In genomic region chr22:31140746-31141145, GRCh38 we compare ENCODE assay signal across 21 cellular contexts. TPM values are rescaled to one million over a fixed set of nuclear protein-coding genes. Genes with fewer than 3 reads are reported as not detected.
DNase-seq lines count a peak whose midpoint lies in the region; ATAC-seq, FAIRE-seq and TF ChIP-seq lines count a peak whose summit lies in the region.
"Had no signal": no experiment of that assay in that cellular context is flagged by ENCODE, and none has a peak within 500 bp of the region (broad histone marks: within the 10 kb centered on the region; RNA-seq: fewer than 3 reads in every experiment).

No MANE protein-coding gene starts in this region.

- H3K9me3 ChIP-seq in HepG2 (ENCODE audit: low read length) (no peaks in the 10 kb centered on the region), right lobe of liver (no peaks in the 10 kb centered on the region)
- H3K9me3 ChIP-seq in CD4-positive, alpha-beta T cell (ENCODE audit: control insufficient read depth, low read length): no peaks in the 10 kb centered on the region
- H3K9me3 ChIP-seq: HAP-1, sigmoid colon had no signal

- no peak for TF ChIP-seq EP300 in HepG2 (IDR thresholded peaks at IDR 0.05; ENCODE audit: low read depth in 2 of 2, low read length in 2 of 2)
- TF ChIP-seq EP300 in HepG2 (CRISPR knock-in tag; IDR thresholded peaks at IDR 0.05; ENCODE audit: borderline replicate concordance): no peak

- peaks cover 10% of the 10 kb centered on the region for H3K4me1 ChIP-seq in HepG2 (ENCODE audit: insufficient read depth, low read length)
- H3K4me1 ChIP-seq in right lobe of liver: no peaks in the 10 kb centered on the region
- H3K4me1 ChIP-seq: HAP-1, sigmoid colon had no signal

- H3K36me3 ChIP-seq in HepG2 (replicated peaks in 1 of 2; ENCODE audit: control insufficient read depth in 1 of 2, insufficient read depth in 2 of 2, low read length in 2 of 2) (no peaks in the 10 kb centered on the region), right lobe of liver (no peaks in the 10 kb centered on the region)
- H3K36me3 ChIP-seq: HAP-1, sigmoid colon had no signal

- peaks cover 3% of the 10 kb centered on the region for H3K9me3 Mint-ChIP-seq in neural crest cell
- H3K9me3 Mint-ChIP-seq in CD4-positive, alpha-beta T cell: no peaks in the 10 kb centered on the region
- H3K9me3 Mint-ChIP-seq: activated CD4-positive, alpha-beta T cell treated with anti-CD3 and anti-CD28 coated beads, Interleukin-2, amount 10 ng/mL, durations not matched to agents 24 days and 14 days; effector memory CD8-positive, alpha-beta T cell had no signal

- TF ChIP-seq RAD21 in HepG2 (CRISPR knock-in tag; IDR thresholded peaks at IDR 0.05): no peak

- TF ChIP-seq CTCF in HepG2 (CRISPR knock-in tag; IDR thresholded peaks at IDR 0.05): no peak
- TF ChIP-seq CTCF in right lobe of liver (IDR thresholded peaks at IDR 0.05): no peak
- no peak for TF ChIP-seq CTCF in neural crest cell (conservative IDR thresholded peaks at IDR 0.05)
- no peak for TF ChIP-seq CTCF in CD4-positive, alpha-beta T cell (IDR thresholded peaks at IDR 0.05)

- no peaks in the 10 kb centered on the region for H3K27me3 Mint-ChIP-seq in neural crest cell (ENCODE audit: low read depth)
- H3K27me3 Mint-ChIP-seq in CD4-positive, alpha-beta T cell: no peaks in the 10 kb centered on the region
- H3K27me3 Mint-ChIP-seq: activated naive CD8-positive, alpha-beta T cell; CD4-positive, CD25-positive, alpha-beta regulatory T cell had no signal

- intact Hi-C loops in HepG2 (cut with micrococcal nuclease; ENCODE audit: unreplicated experiment) (no loop called here), right lobe of liver (cut with DNase I) (loop anchor here in 1 of 2 donors (10.0 kb wide), 1 partner anchor 46 kb away; no protein-coding TSS in a partner anchor)
- intact Hi-C loops in CD4-positive, alpha-beta T cell (cut with DNase I, micrococcal nuclease): no loop called here

- H3K27ac ChIP-seq in HepG2 (ENCODE audit: extremely low read length, insufficient read depth, low read length): no peak overlapping the region
- no peak overlapping the region for H3K27ac ChIP-seq in right lobe of liver
- no peak overlapping the region for H3K27ac ChIP-seq in CD4-positive, alpha-beta T cell (ENCODE audit: low read depth, low read length)
- H3K27ac ChIP-seq: sigmoid colon had no signal

- peak overlapping the region; percentile 26; the same call in 1 of the 2 replicates for H3K4me2 ChIP-seq in HepG2 (ENCODE audit: low read depth, low read length)

- CTCF ChIA-PET in HepG2 (lab: Yijun Ruan, JAX; ENCODE audit: low intra/inter-chr PET ratio, low total read pairs): no interaction called here
- CTCF ChIA-PET in CD4-positive, alpha-beta T cell (lab: Charles Lee): no interaction called here

- BruUV-seq in HepG2 (replicated peaks; lab: Mats Ljungman, UMichigan): no TSS peak

- H4K20me1 ChIP-seq in HepG2 (ENCODE audit: insufficient read depth, low read length): no peaks in the 10 kb centered on the region

- no peaks in the 10 kb centered on the region for H3K36me3 Mint-ChIP-seq in neural crest cell (ENCODE audit: low read depth)
- no peaks in the 10 kb centered on the region for H3K36me3 Mint-ChIP-seq in CD4-positive, alpha-beta T cell (ENCODE audit: low read depth)
- H3K36me3 Mint-ChIP-seq: activated CD8-positive, alpha-beta memory T cell treated with anti-CD3 and anti-CD28 coated beads, Interleukin-2, amount 10 ng/mL, durations not matched to agents 7 days and 5 days; activated naive CD8-positive, alpha-beta T cell; CD4-positive, CD25-positive, alpha-beta regulatory T cell had no signal

- FAIRE-seq in HepG2 (lab: Jason Lieb, UNC): no peak
- FAIRE-seq: G401.6 had no signal

- DNase-seq in HepG2 (ENCODE audit: low spot score) (no peak), right lobe of liver (no peak), epidermal melanocyte (ENCODE audit: insufficient read length, low spot score) (peak; percentile 7), neural crest cell (ENCODE audit: low read depth, low spot score) (no peak), GM19238 (ENCODE audit: insufficient read length, low spot score) (no peak), NCI-H2029 treated with DMSO at 0.1 percent for 48 hours (lab: John Stamatoyannopoulos, UW) (no peak)
- DNase-seq in CD4-positive, alpha-beta T cell: no peak
- DNase-seq: activated CD4-positive, alpha-beta T cell treated with anti-CD3 and anti-CD28 coated beads, Interleukin-2, amount 10 ng/mL, durations not matched to agents 24 days and 14 days; activated CD8-positive, alpha-beta memory T cell treated with anti-CD3 and anti-CD28 coated beads, Interleukin-2, amount 10 ng/mL, durations not matched to agents 7 days and 5 days; CD4-positive, CD25-positive, alpha-beta regulatory T cell; effector memory CD8-positive, alpha-beta T cell; PC-3; sigmoid colon had no signal

- in situ Hi-C loops in HepG2 (cut with HindIII; ENCODE audit: extremely low pct_ligation_motif_present, low pct_unique_long_range_greater_than_20kb): loop anchor here (5.0 to 10.0 kb wide), 2 partner anchors 38 to 176 kb away; partner anchors contain the start of genes MORC2 and TUG1

- H3K79me2 ChIP-seq in HepG2 (ENCODE audit: insufficient read depth, low read length): no peaks in the 10 kb centered on the region

- H3K27me3 ChIP-seq in HepG2 (ENCODE audit: control insufficient read depth in 1 of 2, insufficient read depth in 2 of 2, low read length in 2 of 2) (peaks cover 6 to 48% of the 10 kb centered on the region in 2 experiments; a peak in 4 of 5 replicates), right lobe of liver (no peaks in the 10 kb centered on the region)
- H3K27me3 ChIP-seq in CD4-positive, alpha-beta T cell (ENCODE audit: control insufficient read depth, insufficient read depth, low read length): no peaks in the 10 kb centered on the region

- peak; percentile 7; the same call in 1 of the 3 replicates for ATAC-seq in HepG2
- ATAC-seq in right lobe of liver: no peak
- no peak for ATAC-seq in CD4-positive, alpha-beta T cell (ENCODE audit: poor library complexity)
- no peak for ATAC-seq in HG03439 (IDR thresholded peaks at IDR 0.05; ENCODE audit: unreplicated experiment)
- ATAC-seq: activated CD8-positive, alpha-beta memory T cell treated with anti-CD3 and anti-CD28 coated beads, Interleukin-2, amount 10 ng/mL, durations not matched to agents 7 days and 5 days; effector memory CD8-positive, alpha-beta T cell; left lobe of liver; PC-3 had no signal

- TF ChIP-seq POLR2A in HepG2 (IDR thresholded peaks at IDR 0.05; ENCODE audit: insufficient read depth in 1 of 2, low read depth in 2 of 2, low read length in 2 of 2) (no peak), right lobe of liver (IDR thresholded peaks at IDR 0.05) (no peak)

- H3K4me3 Mint-ChIP-seq in neural crest cell: peak overlapping the region; percentile 91
- H3K4me3 Mint-ChIP-seq in CD4-positive, alpha-beta T cell: no peak overlapping the region
- H3K4me3 Mint-ChIP-seq: activated CD4-positive, alpha-beta T cell treated with anti-CD3 and anti-CD28 coated beads, Interleukin-2, amount 10 ng/mL, durations not matched to agents 24 days and 14 days; activated CD8-positive, alpha-beta memory T cell treated with anti-CD3 and anti-CD28 coated beads, Interleukin-2, amount 10 ng/mL, durations not matched to agents 7 days and 5 days; activated naive CD8-positive, alpha-beta T cell; CD4-positive, CD25-positive, alpha-beta regulatory T cell; effector memory CD8-positive, alpha-beta T cell had no signal

- H2AFZ ChIP-seq in HepG2 (ENCODE audit: low read length): no peak overlapping the region

- H3K4me3 ChIP-seq in HepG2 (replicated peaks in 1 of 3; ENCODE audit: insufficient read depth in 1 of 3, low read depth in 2 of 3, low read length in 3 of 3): no peak overlapping the region
- H3K4me3 ChIP-seq in right lobe of liver: no peak overlapping the region
- H3K4me3 ChIP-seq: HAP-1, sigmoid colon had no signal

- H3K4me1 Mint-ChIP-seq in neural crest cell: peaks cover 30% of the 10 kb centered on the region
- no peaks in the 10 kb centered on the region for H3K4me1 Mint-ChIP-seq in CD4-positive, alpha-beta T cell (ENCODE audit: low read depth)
- H3K4me1 Mint-ChIP-seq: CD4-positive, CD25-positive, alpha-beta regulatory T cell had no signal

- H3K27ac Mint-ChIP-seq in neural crest cell (ENCODE audit: unreplicated experiment): peak overlapping the region; percentile 93
- H3K27ac Mint-ChIP-seq in CD4-positive, alpha-beta T cell: no peak overlapping the region
- H3K27ac Mint-ChIP-seq: activated CD4-positive, alpha-beta T cell treated with anti-CD3 and anti-CD28 coated beads, Interleukin-2, amount 10 ng/mL, durations not matched to agents 24 days and 14 days; activated CD8-positive, alpha-beta memory T cell treated with anti-CD3 and anti-CD28 coated beads, Interleukin-2, amount 10 ng/mL, durations not matched to agents 7 days and 5 days; activated naive CD8-positive, alpha-beta T cell had no signal

- H3K9ac ChIP-seq in HepG2 (ENCODE audit: insufficient read depth, low read depth, low read length): no peak overlapping the region

- WGBS in HepG2 (ENCODE audit: low lambda C conversion rate): no CpG with 5 or more reads among the region's 5 CpGs
- no CpG with 5 or more reads among the region's 5 CpGs for WGBS in right lobe of liver (ENCODE audit: insufficient coverage, low coverage, low lambda C conversion rate, missing lambda C conversion rate)

- POLR2A ChIA-PET in HepG2 (lab: Yijun Ruan, JAX): interaction anchor here (1.6 kb wide), 1 partner anchor 33 kb away, joined by 4 read pairs; the partner anchor contains the start of gene SELENOM
- POLR2A ChIA-PET in CD4-positive, alpha-beta T cell (lab: Charles Lee): no interaction called here

RNA-seq across cellular contexts. Expression of gene PLA2G3, which starts 0.4 kb away (rescaled TPM):
- total RNA-seq in HepG2 (2016; rRNA removed; fragmentation: Illumina TruSeq; extraction: Trizol): 0.11 and 0.42 TPM in 2 replicates
- 0.09 and 0.20 TPM in 2 replicates for total RNA-seq in HepG2 (2016; cell fraction: cytosol; rRNA removed; fragmentation: Illumina TruSeq; extraction: Trizol; ENCODE audit: low read depth)
- total RNA-seq in HepG2 (2016; cell fraction: insoluble cytoplasmic fraction; rRNA removed; fragmentation: Illumina TruSeq; extraction: Trizol): 0.09 and 0.32 TPM in 2 replicates
- total RNA-seq in HepG2 (2016; cell fraction: membrane; rRNA removed; fragmentation: Illumina TruSeq; extraction: Trizol): 0.19 and 0.21 TPM in 2 replicates
- total RNA-seq in HepG2 (2016; cell fraction: nucleus; rRNA removed; fragmentation: Illumina TruSeq; extraction: Trizol): 0.25 and 0.34 TPM in 2 replicates
- polyA plus RNA-seq in HepG2 (2011; rRNA removed): 0.12 and 0.24 TPM in 2 replicates
- polyA plus RNA-seq in HepG2 (2011; cell fraction: cytosol; rRNA removed): 0.17 TPM in 2 replicates
- 0.16 and 0.21 TPM in 2 replicates for polyA plus RNA-seq in HepG2 (2011; cell fraction: nucleus; rRNA removed)
- 0.15 and 0.37 TPM in 2 replicates for polyA plus RNA-seq in HepG2 (2012)
- 0.06 and 0.14 TPM in 2 replicates for polyA plus RNA-seq in HepG2 (2016; cell fraction: cytosol; fragmentation: Illumina TruSeq; extraction: Trizol; ENCODE audit: low read depth)
- polyA plus RNA-seq in HepG2 (2016; cell fraction: insoluble cytoplasmic fraction; fragmentation: Illumina TruSeq; extraction: Trizol; ENCODE audit: low read depth): 0.08 and 0.14 TPM in 2 replicates
- 0.09 TPM in 1 of 2 replicates, not detected in the other for polyA plus RNA-seq in HepG2 (2016; cell fraction: membrane; fragmentation: Illumina TruSeq; extraction: Trizol; ENCODE audit: low read depth)
- 0.55 and 0.78 TPM in 2 replicates for polyA plus RNA-seq in HepG2 (2016; cell fraction: nucleus; fragmentation: Illumina TruSeq; extraction: Trizol; ENCODE audit: insufficient read depth, low read depth)
- 0.30 and 0.40 TPM in 2 replicates for polyA minus RNA-seq in HepG2 (2011; rRNA and poly(A)+ RNA removed; ENCODE audit: low replicate concordance)
- polyA minus RNA-seq in HepG2 (2011; cell fraction: cytosol; rRNA and poly(A)+ RNA removed): not detected in 2 replicates
- not detected in 2 replicates for polyA minus RNA-seq in HepG2 (2011; cell fraction: nucleus; rRNA and poly(A)+ RNA removed)
- total RNA-seq in right lobe of liver: not detected
- 24.3 and 24.7 TPM in 2 replicates for total RNA-seq in neural crest cell
- not detected for total RNA-seq in CD4-positive, alpha-beta T cell
- total RNA-seq: activated CD4-positive, alpha-beta T cell treated with anti-CD3 and anti-CD28 coated beads, Interleukin-2, amount 10 ng/mL, durations not matched to agents 24 days and 14 days; activated CD8-positive, alpha-beta memory T cell treated with anti-CD3 and anti-CD28 coated beads, Interleukin-2, amount 10 ng/mL, durations not matched to agents 7 days and 5 days; CD4-positive, CD25-positive, alpha-beta regulatory T cell; left lobe of liver; M059J; osteocyte; PC-3; sigmoid colon; T-helper 1 cell treated with Interleukin-12 subunit alpha and Interleukin-12 subunit beta and Interleukin-4 antibody, amounts not matched to agents 30 ng/mL and 1 ng/mL, for 36 hours had no signal
- polyA plus RNA-seq: CD4-positive, CD25-positive, alpha-beta regulatory T cell had no signal

RNA-seq across cellular contexts. Expression of gene INPP5J, which starts 18.0 kb away (rescaled TPM):
- total RNA-seq in HepG2 (2016; rRNA removed; fragmentation: Illumina TruSeq; extraction: Trizol) (0.15 and 0.24 TPM in 2 replicates), right lobe of liver (under 1 TPM in 4 of 6 experiments, not detected in 2; 0.12 to 0.49 (median 0.26) TPM), neural crest cell (4.5 and 4.7 TPM in 2 replicates)
- 0.09 TPM in 1 of 2 replicates, not detected in the other for total RNA-seq in HepG2 (2016; cell fraction: cytosol; rRNA removed; fragmentation: Illumina TruSeq; extraction: Trizol; ENCODE audit: low read depth)
- total RNA-seq in HepG2 (2016; cell fraction: insoluble cytoplasmic fraction; rRNA removed; fragmentation: Illumina TruSeq; extraction: Trizol): 0.42 and 0.45 TPM in 2 replicates
- total RNA-seq in HepG2 (2016; cell fraction: membrane; rRNA removed; fragmentation: Illumina TruSeq; extraction: Trizol): 0.34 and 0.40 TPM in 2 replicates
- total RNA-seq in HepG2 (2016; cell fraction: nucleus; rRNA removed; fragmentation: Illumina TruSeq; extraction: Trizol): 0.47 TPM in 2 replicates
- polyA plus RNA-seq in HepG2 (2011; rRNA removed): 1.1 and 1.3 TPM in 2 replicates
- 0.41 and 0.62 TPM in 2 replicates for polyA plus RNA-seq in HepG2 (2011; cell fraction: cytosol; rRNA removed)
- polyA plus RNA-seq in HepG2 (2011; cell fraction: nucleus; rRNA removed): 6.2 and 7.6 TPM in 2 replicates
- 0.30 and 1.7 TPM in 2 replicates for polyA plus RNA-seq in HepG2 (2012)
- polyA plus RNA-seq in HepG2 (2016; cell fraction: cytosol; fragmentation: Illumina TruSeq; extraction: Trizol; ENCODE audit: low read depth): 0.11 and 0.18 TPM in 2 replicates
- polyA plus RNA-seq in HepG2 (2016; cell fraction: insoluble cytoplasmic fraction; fragmentation: Illumina TruSeq; extraction: Trizol; ENCODE audit: low read depth): 0.26 and 0.52 TPM in 2 replicates
- 0.27 and 0.29 TPM in 2 replicates for polyA plus RNA-seq in HepG2 (2016; cell fraction: membrane; fragmentation: Illumina TruSeq; extraction: Trizol; ENCODE audit: low read depth)
- polyA plus RNA-seq in HepG2 (2016; cell fraction: nucleus; fragmentation: Illumina TruSeq; extraction: Trizol; ENCODE audit: insufficient read depth, low read depth): 1.9 and 3.2 TPM in 2 replicates
- 0.88 and 5.2 TPM in 2 replicates for polyA minus RNA-seq in HepG2 (2011; rRNA and poly(A)+ RNA removed; ENCODE audit: low replicate concordance)
- polyA minus RNA-seq in HepG2 (2011; cell fraction: cytosol; rRNA and poly(A)+ RNA removed): 0.35 and 0.49 TPM in 2 replicates
- 0.62 and 1.7 TPM in 2 replicates for polyA minus RNA-seq in HepG2 (2011; cell fraction: nucleus; rRNA and poly(A)+ RNA removed)
- total RNA-seq in CD4-positive, alpha-beta T cell: under 1 TPM; 0.59 to 0.69 TPM
- total RNA-seq: CD4-positive, CD25-positive, alpha-beta regulatory T cell; T-helper 1 cell treated with Interleukin-12 subunit alpha and Interleukin-12 subunit beta and Interleukin-4 antibody, amounts not matched to agents 30 ng/mL and 1 ng/mL, for 36 hours had no signal

RNA-seq across cellular contexts. Expression of gene RNF185, which starts 19.2 kb away (rescaled TPM):
- total RNA-seq in HepG2 (2016; rRNA removed; fragmentation: Illumina TruSeq; extraction: Trizol) (21.4 and 28.8 TPM in 2 replicates), right lobe of liver (10 to 100 TPM; 28.7 to 40.8 (median 37.4) TPM), neural crest cell (31.7 and 33.8 TPM in 2 replicates)
- total RNA-seq in HepG2 (2016; cell fraction: cytosol; rRNA removed; fragmentation: Illumina TruSeq; extraction: Trizol; ENCODE audit: low read depth): 2.9 and 3.2 TPM in 2 replicates
- 21.9 and 28.5 TPM in 2 replicates for total RNA-seq in HepG2 (2016; cell fraction: insoluble cytoplasmic fraction; rRNA removed; fragmentation: Illumina TruSeq; extraction: Trizol)
- 11.3 and 11.9 TPM in 2 replicates for total RNA-seq in HepG2 (2016; cell fraction: membrane; rRNA removed; fragmentation: Illumina TruSeq; extraction: Trizol)
- total RNA-seq in HepG2 (2016; cell fraction: nucleus; rRNA removed; fragmentation: Illumina TruSeq; extraction: Trizol): 12.0 and 13.7 TPM in 2 replicates
- polyA plus RNA-seq in HepG2 (2011; rRNA removed): 26.4 and 27.5 TPM in 2 replicates
- 21.8 and 27.3 TPM in 2 replicates for polyA plus RNA-seq in HepG2 (2011; cell fraction: cytosol; rRNA removed)
- polyA plus RNA-seq in HepG2 (2011; cell fraction: nucleus; rRNA removed): 19.0 and 20.4 TPM in 2 replicates
- polyA plus RNA-seq in HepG2 (2012): 15.4 and 15.6 TPM in 2 replicates
- polyA plus RNA-seq in HepG2 (2016; cell fraction: cytosol; fragmentation: Illumina TruSeq; extraction: Trizol; ENCODE audit: low read depth): 1.6 and 1.7 TPM in 2 replicates
- 27.8 and 28.1 TPM in 2 replicates for polyA plus RNA-seq in HepG2 (2016; cell fraction: insoluble cytoplasmic fraction; fragmentation: Illumina TruSeq; extraction: Trizol; ENCODE audit: low read depth)
- 6.4 and 6.8 TPM in 2 replicates for polyA plus RNA-seq in HepG2 (2016; cell fraction: membrane; fragmentation: Illumina TruSeq; extraction: Trizol; ENCODE audit: low read depth)
- 21.5 and 21.8 TPM in 2 replicates for polyA plus RNA-seq in HepG2 (2016; cell fraction: nucleus; fragmentation: Illumina TruSeq; extraction: Trizol; ENCODE audit: insufficient read depth, low read depth)
- polyA minus RNA-seq in HepG2 (2011; rRNA and poly(A)+ RNA removed; ENCODE audit: low replicate concordance): 17.6 and 24.2 TPM in 2 replicates
- polyA minus RNA-seq in HepG2 (2011; cell fraction: cytosol; rRNA and poly(A)+ RNA removed): 10.1 and 10.4 TPM in 2 replicates
- 9.1 and 11.8 TPM in 2 replicates for polyA minus RNA-seq in HepG2 (2011; cell fraction: nucleus; rRNA and poly(A)+ RNA removed)
- 1 to 10 TPM; 6.2 to 7.7 TPM for total RNA-seq in CD4-positive, alpha-beta T cell

RNA-seq across cellular contexts. Expression of gene SELENOM, which starts 33.4 kb away (rescaled TPM):
- total RNA-seq in HepG2 (2016; rRNA removed; fragmentation: Illumina TruSeq; extraction: Trizol) (2.4 and 4.1 TPM in 2 replicates), right lobe of liver (10 to 100 TPM in 3 of 6 experiments, 1 to 10 TPM in 3; 4.7 to 52.0 (median 9.4) TPM), neural crest cell (9.1 and 10.1 TPM in 2 replicates)
- 1.9 and 4.6 TPM in 2 replicates for total RNA-seq in HepG2 (2016; cell fraction: cytosol; rRNA removed; fragmentation: Illumina TruSeq; extraction: Trizol; ENCODE audit: low read depth)
- 1.6 and 3.5 TPM in 2 replicates for total RNA-seq in HepG2 (2016; cell fraction: insoluble cytoplasmic fraction; rRNA removed; fragmentation: Illumina TruSeq; extraction: Trizol)
- total RNA-seq in HepG2 (2016; cell fraction: membrane; rRNA removed; fragmentation: Illumina TruSeq; extraction: Trizol): 1.9 and 2.9 TPM in 2 replicates
- total RNA-seq in HepG2 (2016; cell fraction: nucleus; rRNA removed; fragmentation: Illumina TruSeq; extraction: Trizol): 1.5 and 2.6 TPM in 2 replicates
- 4.3 and 5.5 TPM in 2 replicates for polyA plus RNA-seq in HepG2 (2011; rRNA removed)
- polyA plus RNA-seq in HepG2 (2011; cell fraction: cytosol; rRNA removed): 5.8 and 12.6 TPM in 2 replicates
- 5.9 and 7.6 TPM in 2 replicates for polyA plus RNA-seq in HepG2 (2011; cell fraction: nucleus; rRNA removed)
- polyA plus RNA-seq in HepG2 (2012): 2.5 and 2.9 TPM in 2 replicates
- 3.5 and 5.0 TPM in 2 replicates for polyA plus RNA-seq in HepG2 (2016; cell fraction: cytosol; fragmentation: Illumina TruSeq; extraction: Trizol; ENCODE audit: low read depth)
- polyA plus RNA-seq in HepG2 (2016; cell fraction: insoluble cytoplasmic fraction; fragmentation: Illumina TruSeq; extraction: Trizol; ENCODE audit: low read depth): 2.3 and 2.8 TPM in 2 replicates
- polyA plus RNA-seq in HepG2 (2016; cell fraction: membrane; fragmentation: Illumina TruSeq; extraction: Trizol; ENCODE audit: low read depth): 4.2 and 4.5 TPM in 2 replicates
- polyA plus RNA-seq in HepG2 (2016; cell fraction: nucleus; fragmentation: Illumina TruSeq; extraction: Trizol; ENCODE audit: insufficient read depth, low read depth): 3.5 and 5.2 TPM in 2 replicates
- polyA minus RNA-seq in HepG2 (2011; rRNA and poly(A)+ RNA removed; ENCODE audit: low replicate concordance): 1.4 and 4.9 TPM in 2 replicates
- 1.8 and 2.3 TPM in 2 replicates for polyA minus RNA-seq in HepG2 (2011; cell fraction: cytosol; rRNA and poly(A)+ RNA removed)
- polyA minus RNA-seq in HepG2 (2011; cell fraction: nucleus; rRNA and poly(A)+ RNA removed): 1.5 and 2.4 TPM in 2 replicates
- total RNA-seq in CD4-positive, alpha-beta T cell: 10 to 100 TPM; 78.0 to 82.4 TPM

RNA-seq across cellular contexts. Expression of gene SMTN, which starts 59.6 kb away (rescaled TPM):
- 6.9 and 14.7 TPM in 2 replicates for total RNA-seq in HepG2 (2016; rRNA removed; fragmentation: Illumina TruSeq; extraction: Trizol)
- 2.5 and 3.0 TPM in 2 replicates for total RNA-seq in HepG2 (2016; cell fraction: cytosol; rRNA removed; fragmentation: Illumina TruSeq; extraction: Trizol; ENCODE audit: low read depth)
- 5.5 and 15.8 TPM in 2 replicates for total RNA-seq in HepG2 (2016; cell fraction: insoluble cytoplasmic fraction; rRNA removed; fragmentation: Illumina TruSeq; extraction: Trizol)
- total RNA-seq in HepG2 (2016; cell fraction: membrane; rRNA removed; fragmentation: Illumina TruSeq; extraction: Trizol): 7.5 and 8.5 TPM in 2 replicates
- 17.4 and 23.6 TPM in 2 replicates for total RNA-seq in HepG2 (2016; cell fraction: nucleus; rRNA removed; fragmentation: Illumina TruSeq; extraction: Trizol)
- 24.2 and 26.1 TPM in 2 replicates for polyA plus RNA-seq in HepG2 (2011; rRNA removed)
- polyA plus RNA-seq in HepG2 (2011; cell fraction: cytosol; rRNA removed): 10.8 and 14.8 TPM in 2 replicates
- 129 and 177 TPM in 2 replicates for polyA plus RNA-seq in HepG2 (2011; cell fraction: nucleus; rRNA removed)
- polyA plus RNA-seq in HepG2 (2012): 16.2 and 21.3 TPM in 2 replicates
- polyA plus RNA-seq in HepG2 (2016; cell fraction: cytosol; fragmentation: Illumina TruSeq; extraction: Trizol; ENCODE audit: low read depth): 2.3 and 3.6 TPM in 2 replicates
- 6.1 and 9.7 TPM in 2 replicates for polyA plus RNA-seq in HepG2 (2016; cell fraction: insoluble cytoplasmic fraction; fragmentation: Illumina TruSeq; extraction: Trizol; ENCODE audit: low read depth)
- polyA plus RNA-seq in HepG2 (2016; cell fraction: membrane; fragmentation: Illumina TruSeq; extraction: Trizol; ENCODE audit: low read depth): 5.1 and 6.6 TPM in 2 replicates
- 48.9 and 50.6 TPM in 2 replicates for polyA plus RNA-seq in HepG2 (2016; cell fraction: nucleus; fragmentation: Illumina TruSeq; extraction: Trizol; ENCODE audit: insufficient read depth, low read depth)
- polyA minus RNA-seq in HepG2 (2011; rRNA and poly(A)+ RNA removed; ENCODE audit: low replicate concordance): 5.1 and 18.8 TPM in 2 replicates
- 11.6 and 13.2 TPM in 2 replicates for polyA minus RNA-seq in HepG2 (2011; cell fraction: cytosol; rRNA and poly(A)+ RNA removed)
- polyA minus RNA-seq in HepG2 (2011; cell fraction: nucleus; rRNA and poly(A)+ RNA removed): 28.8 and 31.8 TPM in 2 replicates
- total RNA-seq in right lobe of liver: 10 to 100 TPM; 16.9 to 54.1 (median 24.3) TPM
- total RNA-seq in neural crest cell: 53.8 and 55.0 TPM in 2 replicates
- 1 to 10 TPM; 2.9 TPM for total RNA-seq in CD4-positive, alpha-beta T cell

Comparison
In these comparisons a context has a peak if more than half of its experiments do, and no peak if none do; other contexts are left out.
1. RNA of gene PLA2G3, which starts 0.4 kb away (total RNA-seq): 24.3 to 24.7 TPM in neural crest cell; 0.09 to 0.42 TPM in HepG2, not detected in right lobe of liver and not detected in CD4-positive, alpha-beta T cell; every median in the first group is over 10 times any median in the second.